11 cellular contexts compared by ENCODE assay signal in the genomic region with DNA sequence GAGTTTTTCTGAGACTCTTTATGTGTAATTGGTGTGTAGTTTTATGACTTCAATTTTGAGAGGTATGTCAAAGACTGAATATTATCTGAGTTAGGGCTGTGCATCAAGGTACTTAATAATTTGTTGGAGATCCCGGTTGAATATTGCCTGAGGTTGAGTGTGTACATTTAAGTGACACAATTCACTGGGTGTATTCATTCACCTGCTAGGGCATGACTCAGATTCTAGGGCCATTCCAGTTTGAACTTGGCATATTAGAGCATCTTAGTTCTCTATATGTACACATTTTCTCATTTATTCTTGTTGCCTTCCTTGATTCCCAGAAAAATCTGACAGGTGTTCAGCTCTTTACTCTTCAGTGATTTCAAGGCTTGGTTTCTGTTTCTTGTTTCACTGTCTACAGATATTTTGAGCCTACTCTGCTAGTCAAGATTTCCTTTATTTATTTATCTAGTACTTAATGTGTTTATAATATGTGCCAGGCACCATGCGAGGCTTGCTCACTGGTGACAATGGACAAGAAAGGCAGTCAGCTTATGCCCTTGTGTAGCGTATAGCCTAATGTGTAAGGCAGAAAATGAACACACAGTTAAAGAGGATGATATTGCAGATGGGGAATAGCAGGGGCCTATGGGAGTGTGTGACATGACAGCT. TPM values are rescaled to one million over a fixed set of nuclear protein-coding genes. Genes with fewer than 3 reads are reported as not detected.
DNase-seq lines count a peak whose midpoint lies in the region.
"Had no signal": no experiment of that assay in that cellular context is flagged by ENCODE, and none has a peak within 500 bp of the region (broad histone marks: within the 10 kb centered on the region; RNA-seq: fewer than 3 reads in every experiment).

No MANE protein-coding gene starts in this region.

- peaks cover 2% of the 10 kb centered on the region for H3K79me1 ChIP-seq in trophoblast cell (ENCODE audit: low read length)

- H4K91ac ChIP-seq in trophoblast cell (ENCODE audit: low read depth, low read length): no peak overlapping the region

- no peak overlapping the region for H2BK120ac ChIP-seq in trophoblast cell (ENCODE audit: insufficient read depth, low read length, poor library complexity)

- H3K23ac ChIP-seq in trophoblast cell (ENCODE audit: low read length): no peak overlapping the region

- H2BK5ac ChIP-seq in trophoblast cell (ENCODE audit: low read depth, low read length, poor library complexity): no peak overlapping the region

- peak; percentile 28 for DNase-seq in ELR (ENCODE audit: low read depth)
- DNase-seq in NCI-H69 (lab: John Stamatoyannopoulos, UW): peak; percentile 6
- no peak for DNase-seq in effector memory CD4-positive, alpha-beta T cell
- DNase-seq in trophoblast cell: no peak
- no peak for DNase-seq in stimulated activated CD4-positive, alpha-beta T cell treated with anti-CD3 and anti-CD28 coated beads, Interleukin-15, amount 100 ng/mL, for 24 hours
- DNase-seq in NCI-H526 treated with DMSO at 0.1 percent for 48 hours (lab: John Stamatoyannopoulos, UW): no peak
- DNase-seq in dedifferentiated amniotic fluid mesenchymal stem cell (ENCODE audit: extremely low spot score): no peak
- DNase-seq: lower lobe of right lung, NCI-H2081, stomach had no signal

- H3K27me3 ChIP-seq in effector memory CD4-positive, alpha-beta T cell (replicated peaks; ENCODE audit: control insufficient read depth, insufficient read depth, low read length, poor library complexity, severe bottlenecking): no peaks in the 10 kb centered on the region
- H3K27me3 ChIP-seq in trophoblast cell (ENCODE audit: insufficient read depth, low read length): no peaks in the 10 kb centered on the region
- H3K27me3 ChIP-seq: stomach had no signal

- H4K12ac ChIP-seq in trophoblast cell (ENCODE audit: low read depth, low read length): no peak overlapping the region

- H3K36me3 ChIP-seq in effector memory CD4-positive, alpha-beta T cell (ENCODE audit: control insufficient read depth, insufficient read depth, low read length): no peaks in the 10 kb centered on the region
- H3K36me3 ChIP-seq in trophoblast cell (ENCODE audit: control insufficient read depth in 1 of 2, insufficient read depth in 2 of 2, low read length in 2 of 2): peaks cover 1 to 7% of the 10 kb centered on the region in 2 experiments
- H3K36me3 ChIP-seq: lower lobe of right lung, stomach had no signal

- peaks cover 46% of the 10 kb centered on the region for H3K4me1 ChIP-seq in effector memory CD4-positive, alpha-beta T cell (ENCODE audit: control insufficient read depth, insufficient read depth, low read length, poor library complexity, severe bottlenecking)
- peaks cover 0 to 4% of the 10 kb centered on the region in 2 experiments for H3K4me1 ChIP-seq in trophoblast cell (ENCODE audit: control insufficient read depth in 1 of 2, insufficient read depth in 2 of 2, low read length in 2 of 2)

- no peak overlapping the region for H2BK12ac ChIP-seq in trophoblast cell (ENCODE audit: low read length)

- H3K9ac ChIP-seq in trophoblast cell (ENCODE audit: low read length): no peak overlapping the region

- H2AK5ac ChIP-seq in trophoblast cell (ENCODE audit: low read length): no peak overlapping the region

- H3K27ac ChIP-seq in effector memory CD4-positive, alpha-beta T cell (ENCODE audit: insufficient read depth, low read length, poor library complexity, severe bottlenecking): peak overlapping the region; percentile 23
- no peak overlapping the region for H3K27ac ChIP-seq in trophoblast cell (ENCODE audit: low read depth, low read length)
- H3K27ac ChIP-seq: HL-60, lower lobe of right lung had no signal

- H3K14ac ChIP-seq in trophoblast cell (ENCODE audit: low read length): no peak overlapping the region

- H3K4me2 ChIP-seq in trophoblast cell (ENCODE audit: low read length): no peak overlapping the region

- peaks cover 28% of the 10 kb centered on the region for H3K79me2 ChIP-seq in trophoblast cell (ENCODE audit: control insufficient read depth, insufficient read depth, low read length, poor library complexity)

- H3K18ac ChIP-seq in trophoblast cell (ENCODE audit: low read length): no peak overlapping the region

- no peak overlapping the region for H3K4me3 ChIP-seq in effector memory CD4-positive, alpha-beta T cell (ENCODE audit: insufficient read depth, low read depth, low read length, poor library complexity, severe bottlenecking)
- no peak overlapping the region for H3K4me3 ChIP-seq in trophoblast cell (ENCODE audit: low read depth, low read length)
- H3K4me3 ChIP-seq: lower lobe of right lung, stomach had no signal

- no peak overlapping the region for H4K8ac ChIP-seq in trophoblast cell (ENCODE audit: low read depth, low read length)

- WGBS in trophoblast cell (ENCODE audit: extremely low coverage, insufficient coverage, insufficient read length): no CpG with 5 or more reads among the region's 3 CpGs

- H2AFZ ChIP-seq in trophoblast cell (ENCODE audit: insufficient read depth, low read length, poor library complexity): no peak overlapping the region

- peak overlapping the region; percentile 87 for H3K4ac ChIP-seq in trophoblast cell (ENCODE audit: low read depth, low read length)

- H3K9me3 ChIP-seq in effector memory CD4-positive, alpha-beta T cell (ENCODE audit: control insufficient read depth, low read length): no peaks in the 10 kb centered on the region
- H3K9me3 ChIP-seq in trophoblast cell (ENCODE audit: insufficient read depth, low read depth, low read length): no peaks in the 10 kb centered on the region
- H3K9me3 ChIP-seq: lower lobe of right lung, stomach had no signal

RNA-seq across cellular contexts. Expression of a gene that starts 12.7 kb away (rescaled TPM):
- 168 and 169 TPM in 2 replicates for polyA plus RNA-seq in trophoblast cell (2013)

Comparison
In these comparisons a context has a peak if more than half of its experiments do, and no peak if none do; other contexts are left out.
1. DNase-seq: peak in ELR (single experiment) and NCI-H69 (single experiment); none in effector memory CD4-positive, alpha-beta T cell (0 of 3), trophoblast cell (0 of 2), stimulated activated CD4-positive, alpha-beta T cell treated with anti-CD3 and anti-CD28 coated beads, Interleukin-15, amount 100 ng/mL, for 24 hours (single experiment), NCI-H526 treated with DMSO at 0.1 percent for 48 hours (single experiment) and dedifferentiated amniotic fluid mesenchymal stem cell (single experiment).